ENCODE assay signal across 31 cellular contexts in the genomic region with DNA sequence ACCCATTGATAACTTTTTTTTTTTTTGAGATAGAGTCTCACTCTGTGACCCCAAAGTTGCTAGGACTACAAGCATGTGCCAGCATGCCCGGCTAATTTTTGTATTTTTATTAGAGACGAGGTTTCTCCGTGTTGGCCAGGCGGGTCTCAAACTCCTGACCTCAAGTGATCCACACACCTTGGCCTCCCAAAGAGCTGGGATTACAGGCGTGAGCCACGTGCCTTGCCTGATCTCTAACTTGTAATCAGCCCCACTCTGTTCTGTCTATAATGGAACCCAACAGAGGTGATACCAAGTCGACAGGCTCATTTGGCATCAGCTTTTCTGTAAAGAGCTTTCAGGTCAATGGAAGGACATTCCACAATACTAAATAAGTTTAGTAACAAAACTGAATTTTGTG.
DNase-seq lines count a peak whose midpoint lies in the region; ATAC-seq, FAIRE-seq and TF ChIP-seq lines count a peak whose summit lies in the region.
"Had no signal": no experiment of that assay in that cellular context is flagged by ENCODE, and none has a peak within 500 bp of the region (broad histone marks: within the 10 kb centered on the region; RNA-seq: fewer than 3 reads in every experiment).

No MANE protein-coding gene starts in this region.

- H3K36me3 Mint-ChIP-seq in activated CD4-positive, alpha-beta memory T cell treated with anti-CD3 and anti-CD28 coated beads for 36 hours: peaks cover 2% of the 10 kb centered on the region
- H3K36me3 Mint-ChIP-seq: CD14-positive monocyte, IgD-negative memory B cell, natural killer cell had no signal

- intact Hi-C loops in activated CD4-positive, alpha-beta memory T cell treated with anti-CD3 and anti-CD28 coated beads for 36 hours (cut with micrococcal nuclease): no loop called here
- intact Hi-C loops in adrenal gland (cut with DNase I): no loop called here

- POLR2A ChIA-PET in A549 (lab: Yijun Ruan, JAX): interaction anchor here (2.8 kb wide), 1 partner anchor 12 kb away, joined by 14 read pairs; a partner anchor contains a TSS
- POLR2A ChIA-PET in activated CD4-positive, alpha-beta memory T cell treated with anti-CD3 and anti-CD28 coated beads for 36 hours (lab: Charles Lee): interaction anchor here (0.6 to 10.6 kb wide), 8 partner anchors 10 to 85 kb away, joined by 3 to 258 read pairs (median 15); a partner anchor contains a TSS

- H4K5ac ChIP-seq in mesendoderm (ENCODE audit: low read length): no peak overlapping the region

- no peak for TF ChIP-seq RAD21 in A549 (conservative IDR thresholded peaks at IDR 0.05 in 1 of 2, IDR thresholded peaks at IDR 0.05 in 1 of 2)

- ATAC-seq in A549: no peak
- no peak for ATAC-seq in HG02588 (IDR thresholded peaks at IDR 0.05; ENCODE audit: unreplicated experiment)
- ATAC-seq: gastrocnemius medialis; HCT116; left ventricle myocardium superior; natural killer cell; pancreas; stimulated activated effector memory CD8-positive, alpha-beta T cell treated with anti-CD3 and anti-CD28 coated beads, Interleukin-12 subunit alpha, Interleukin-12 subunit beta, amount 100 ng/mL, for 72 hours; T-helper 17 cell had no signal

- no peak for TF ChIP-seq POLR2A in A549 (IDR thresholded peaks at IDR 0.05; ENCODE audit: low read length)
- TF ChIP-seq POLR2A in adrenal gland (IDR thresholded peaks at IDR 0.05): no peak

- peaks cover 3% of the 10 kb centered on the region for H3K27me3 Mint-ChIP-seq in activated CD4-positive, alpha-beta memory T cell treated with anti-CD3 and anti-CD28 coated beads for 36 hours
- H3K27me3 Mint-ChIP-seq: IgD-negative memory B cell, T-helper 17 cell had no signal

- H3K4me2 ChIP-seq in A549 (no peak overlapping the region), mesendoderm (ENCODE audit: low read length) (no peak overlapping the region)
- H3K4me2 ChIP-seq: hepatocyte had no signal

- peak overlapping the region; percentile 12 for H3K27ac Mint-ChIP-seq in activated CD4-positive, alpha-beta memory T cell treated with anti-CD3 and anti-CD28 coated beads for 36 hours
- H3K27ac Mint-ChIP-seq: IgD-negative memory B cell; natural killer cell; stimulated activated effector memory CD8-positive, alpha-beta T cell treated with anti-CD3 and anti-CD28 coated beads, Interleukin-12 subunit alpha, Interleukin-12 subunit beta, amount 100 ng/mL, for 72 hours; T-helper 17 cell had no signal

- TF ChIP-seq EP300 in A549 (IDR thresholded peaks at IDR 0.05): no peak

- CTCF ChIA-PET in A549 (lab: Yijun Ruan, JAX): interaction anchor here (1.1 to 1.4 kb wide), 2 partner anchors 11 to 136 kb away, joined by 3 to 4 read pairs; no protein-coding TSS in a partner anchor
- CTCF ChIA-PET in activated CD4-positive, alpha-beta memory T cell treated with anti-CD3 and anti-CD28 coated beads for 36 hours (lab: Charles Lee): no interaction called here

- no peaks in the 10 kb centered on the region for H3K36me3 ChIP-seq in HUES6 (ENCODE audit: control insufficient read depth, insufficient read depth, low read length)
- no peaks in the 10 kb centered on the region for H3K36me3 ChIP-seq in mesendoderm (ENCODE audit: control insufficient read depth, insufficient read depth, low read length)
- H3K36me3 ChIP-seq in adrenal gland (replicated peaks in 1 of 2): no peaks in the 10 kb centered on the region
- H3K36me3 ChIP-seq: cardiac muscle cell, esophagus squamous epithelium, gastrocnemius medialis, MG63, pancreas, right atrium auricular region, spleen, suprapubic skin had no signal

- H3K27me3 ChIP-seq in HUES6 (ENCODE audit: control insufficient read depth, insufficient read depth, low read length) (no peaks in the 10 kb centered on the region), mesendoderm (ENCODE audit: insufficient read depth, low read length, poor library complexity) (no peaks in the 10 kb centered on the region), adrenal gland (no peaks in the 10 kb centered on the region)
- H3K27me3 ChIP-seq: cardiac muscle cell, esophagus squamous epithelium, hepatocyte, MG63, right atrium auricular region, spleen had no signal

- 85% methylated on average over 2 of the region's 7 CpGs for WGBS in A549 (ENCODE audit: missing lambda C conversion rate)
- WGBS in mesendoderm (ENCODE audit: extremely low coverage, insufficient coverage, low lambda C conversion rate): no CpG with 5 or more reads among the region's 7 CpGs
- WGBS in adrenal gland, 4 donors: 89 to 97% (median 96%) methylated on average over 7 of the region's 7 CpGs

- no peak overlapping the region for H2BK120ac ChIP-seq in mesendoderm (ENCODE audit: low read depth, low read length)

- peak overlapping the region; percentile 52 for H3K4ac ChIP-seq in mesendoderm (ENCODE audit: low read depth, low read length)

- H2BK5ac ChIP-seq in mesendoderm (ENCODE audit: low read length): no peak overlapping the region

- H3K4me3 ChIP-seq in A549 (no peak overlapping the region), HUES6 (ENCODE audit: low read depth, low read length) (peak overlapping the region; percentile 68), mesendoderm (ENCODE audit: low read length) (no peak overlapping the region), adrenal gland (no peak overlapping the region)
- H3K4me3 ChIP-seq: cardiac muscle cell, esophagus squamous epithelium, gastrocnemius medialis, hepatocyte, MG63, pancreas, right atrium auricular region, spleen, suprapubic skin had no signal

- H3K4me1 Mint-ChIP-seq in activated CD4-positive, alpha-beta memory T cell treated with anti-CD3 and anti-CD28 coated beads for 36 hours (ENCODE audit: low read depth): peaks cover 32% of the 10 kb centered on the region

- H3K9ac ChIP-seq in HUES6 (ENCODE audit: low read length) (no peak overlapping the region), mesendoderm (ENCODE audit: low read length) (no peak overlapping the region)

- no peaks in the 10 kb centered on the region for H3K79me1 ChIP-seq in mesendoderm (ENCODE audit: low read length)

- no peak overlapping the region for H2AK5ac ChIP-seq in mesendoderm (ENCODE audit: low read length)

- DNase-seq in A549 (ENCODE audit: low read depth in 1 of 2, low spot score in 1 of 2) (no peak), mesendoderm (no peak), adrenal gland (no peak), hippocampal formation (lab: John Stamatoyannopoulos, UW) (no peak)
- DNase-seq in activated CD4-positive, alpha-beta memory T cell treated with anti-CD3 and anti-CD28 coated beads for 36 hours: no peak
- DNase-seq: activated CD4-positive, alpha-beta T cell treated with anti-CD3 and anti-CD28 coated beads for 48 hours; activated effector memory CD4-positive, alpha-beta T cell treated with anti-CD3 and anti-CD28 coated beads, Interleukin-2, amount 50 U/mL, for 16 hours; cortex of kidney; esophagus squamous epithelium; gastrocnemius medialis; islet precursor cell; left ventricle myocardium superior; MG63; natural killer cell; NCI-H1417 treated with DMSO at 0.1 percent for 48 hours; pancreas; spleen; stimulated activated CD4-positive, alpha-beta T cell treated with anti-CD3 and anti-CD28 coated beads, Interleukin-2, amount 100 ng/mL, for 48 hours; T-helper 17 cell had no signal

- peak overlapping the region; percentile 38 for H2BK15ac ChIP-seq in mesendoderm (replicated peaks; ENCODE audit: low read depth)

- H3K4me1 ChIP-seq in A549 (peaks cover 18% of the 10 kb centered on the region), HUES6 (ENCODE audit: control insufficient read depth, insufficient read depth, low read length) (peaks cover 30% of the 10 kb centered on the region), mesendoderm (ENCODE audit: control insufficient read depth, low read depth, low read length) (peaks cover 5% of the 10 kb centered on the region), adrenal gland (replicated peaks in 1 of 2) (peaks cover 5 to 22% of the 10 kb centered on the region in 2 donors)

- peak overlapping the region; percentile 38 for H3K56ac ChIP-seq in mesendoderm (ENCODE audit: low read length)

- H3K9me3 ChIP-seq in A549: no peaks in the 10 kb centered on the region
- no peaks in the 10 kb centered on the region for H3K9me3 ChIP-seq in HUES6 (ENCODE audit: control insufficient read depth, insufficient read depth, low read depth, low read length)
- no peaks in the 10 kb centered on the region for H3K9me3 ChIP-seq in adrenal gland (replicated peaks in 1 of 3)
- H3K9me3 ChIP-seq: esophagus squamous epithelium, gastrocnemius medialis, MG63, pancreas, right atrium auricular region, suprapubic skin had no signal

- FAIRE-seq in A549 (lab: Jason Lieb, UNC): no peak
- FAIRE-seq: GM12892, pancreas, urothelium cell line had no signal

- H4K8ac ChIP-seq in mesendoderm (ENCODE audit: low read depth, low read length): no peak overlapping the region

- no peak overlapping the region for H3K23ac ChIP-seq in mesendoderm (ENCODE audit: low read length)

- TF ChIP-seq CTCF in A549 (IDR thresholded peaks at IDR 0.05) (no peak), adrenal gland (IDR thresholded peaks at IDR 0.05) (no peak)

- H3K27ac ChIP-seq in A549: peak overlapping the region; percentile 87 to 91; a peak in 4 of 6 replicates
- H3K27ac ChIP-seq in HUES6 (ENCODE audit: low read depth, low read length): peak overlapping the region; percentile 91; the same call in 1 of the 2 replicates
- H3K27ac ChIP-seq in mesendoderm (ENCODE audit: low read depth, low read length): no peak overlapping the region
- H3K27ac ChIP-seq in adrenal gland: no peak overlapping the region
- H3K27ac ChIP-seq: cardiac muscle cell, esophagus squamous epithelium, gastrocnemius medialis, hepatocyte, pancreas, right atrium auricular region, spleen, suprapubic skin had no signal

- H3K18ac ChIP-seq in mesendoderm (ENCODE audit: low read length): peak overlapping the region; percentile 41

- H3K9me3 Mint-ChIP-seq in activated CD4-positive, alpha-beta memory T cell treated with anti-CD3 and anti-CD28 coated beads for 36 hours: no peaks in the 10 kb centered on the region
- H3K9me3 Mint-ChIP-seq: natural killer cell; stimulated activated effector memory CD8-positive, alpha-beta T cell treated with anti-CD3 and anti-CD28 coated beads, Interleukin-12 subunit alpha, Interleukin-12 subunit beta, amount 100 ng/mL, for 72 hours had no signal

- no peaks in the 10 kb centered on the region for H3K79me2 ChIP-seq in mesendoderm (ENCODE audit: control insufficient read depth, insufficient read depth, low read length)

- no peak overlapping the region for H3K4me3 Mint-ChIP-seq in activated CD4-positive, alpha-beta memory T cell treated with anti-CD3 and anti-CD28 coated beads for 36 hours
- H3K4me3 Mint-ChIP-seq: CD14-positive monocyte; natural killer cell; stimulated activated effector memory CD8-positive, alpha-beta T cell treated with anti-CD3 and anti-CD28 coated beads, Interleukin-12 subunit alpha, Interleukin-12 subunit beta, amount 100 ng/mL, for 72 hours; T-helper 17 cell had no signal

TF ChIP-seq in A549, 52 proteins besides CTCF, POLR2A, EP300 and RAD21 (continues in another document):
- TF ChIP-seq MAFK (IDR thresholded peaks at IDR 0.05; ENCODE audit: partially characterized antibody): no peak
- TF ChIP-seq POLR2AphosphoS2 (conservative IDR thresholded peaks at IDR 0.05; ENCODE audit: low read length): no peak
- TF ChIP-seq PHF8 (IDR thresholded peaks at IDR 0.05; ENCODE audit: borderline replicate concordance, low read depth): no peak
- TF ChIP-seq CHD2 (IDR thresholded peaks at IDR 0.05; ENCODE audit: low read length, partially characterized antibody): no peak
- TF ChIP-seq ZC3H11A (IDR thresholded peaks at IDR 0.05): no peak
- no peak for TF ChIP-seq RCOR1 (IDR thresholded peaks at IDR 0.05; ENCODE audit: low read depth, low read length)

Comparison
In these comparisons a context has a peak if more than half of its experiments do, and no peak if none do; other contexts are left out.
1. H3K27ac ChIP-seq: peak in A549 (2 of 2) and HUES6 (single experiment); none in mesendoderm (single experiment) and adrenal gland (0 of 5).